ENCODE assay signal across 14 cellular contexts in the genomic region with DNA sequence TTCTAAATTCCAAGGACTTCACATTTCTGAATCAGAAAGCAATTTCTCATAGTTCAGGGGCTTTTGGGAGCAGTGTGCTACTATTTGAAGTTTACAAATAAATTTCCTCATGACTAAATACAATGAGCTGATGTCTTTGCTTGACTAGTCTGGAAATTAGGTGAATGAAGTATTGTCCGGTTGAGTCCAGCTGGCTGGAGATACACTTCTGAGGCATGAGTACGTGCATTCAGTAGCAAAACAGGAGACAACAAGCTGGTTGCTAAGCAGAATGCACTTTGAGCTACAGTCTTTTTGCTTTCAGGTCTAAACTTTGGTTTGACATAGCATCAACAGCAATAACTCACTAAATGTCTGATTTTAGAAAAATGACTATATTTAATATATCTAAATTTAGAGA. TPM values are rescaled to one million over a fixed set of nuclear protein-coding genes. Genes with fewer than 3 reads are reported as not detected.
A peak's percentile ranks its signal among the peaks of the same experiment; 100 is the strongest.
DNase-seq lines count a peak whose midpoint lies in the region; ATAC-seq and TF ChIP-seq lines count a peak whose summit lies in the region.
"Had no signal": no experiment of that assay in that cellular context is flagged by ENCODE, and none has a peak within 500 bp of the region (broad histone marks: within the 10 kb centered on the region; RNA-seq: fewer than 3 reads in every experiment).

No MANE protein-coding gene starts in this region.

- H3K9me3 ChIP-seq in mesodermal cell (ENCODE audit: control insufficient read depth, low read length) (no peaks in the 10 kb centered on the region), ovary (no peaks in the 10 kb centered on the region)

- H3K27me3 ChIP-seq in ovary: no peaks in the 10 kb centered on the region

- TF ChIP-seq POLR2A in ovary (IDR thresholded peaks at IDR 0.05): no peak

- no peaks in the 10 kb centered on the region for H3K9me3 Mint-ChIP-seq in progenitor cell of endocrine pancreas (ENCODE audit: low read depth)
- H3K9me3 Mint-ChIP-seq: activated T-helper 1 cell treated with anti-CD3 and anti-CD28 coated beads, Interleukin-12 subunit alpha, Interleukin-12 subunit beta, Interleukin-2, Interleukin-4 antibody, amounts not matched to agents 30 ng/mL and 10 ng/mL and 1 ng/mL, durations not matched to agents 14 hours and 24 hours and 36 hours; stimulated activated memory B cell treated with anti-CD40 and anti-IgM and Interleukin-4, amounts not matched to agents 10 μg/mL and 1 μg/mL and 100 μg/mL, for 72 hours had no signal

- H3K27me3 Mint-ChIP-seq in progenitor cell of endocrine pancreas: no peaks in the 10 kb centered on the region
- H3K27me3 Mint-ChIP-seq: stimulated activated memory B cell treated with anti-CD40 and anti-IgM and Interleukin-4, amounts not matched to agents 10 μg/mL and 1 μg/mL and 100 μg/mL, for 72 hours had no signal

- whole genome bisulfite sequencing in mesodermal cell (ENCODE audit: insufficient coverage in 2 of 2), 2 experiments: 89 to 96% methylated on average over 2 of the region's 2 CpGs
- WGBS in ovary, 3 donors: 38 to 55% (median 50%) methylated on average over 2 of the region's 2 CpGs

- no peak for TF ChIP-seq EP300 in ovary (IDR thresholded peaks at IDR 0.05)

- H3K4me1 ChIP-seq in mesodermal cell (ENCODE audit: control insufficient read depth, insufficient read depth, low read length, poor library complexity, severe bottlenecking) (no peaks in the 10 kb centered on the region), ovary (ENCODE audit: insufficient read depth) (no peaks in the 10 kb centered on the region)

- no peak overlapping the region for H3K27ac Mint-ChIP-seq in progenitor cell of endocrine pancreas
- H3K27ac Mint-ChIP-seq: activated T-helper 1 cell treated with anti-CD3 and anti-CD28 coated beads, Interleukin-12 subunit alpha, Interleukin-12 subunit beta, Interleukin-2, Interleukin-4 antibody, amounts not matched to agents 30 ng/mL and 10 ng/mL and 1 ng/mL, durations not matched to agents 14 hours and 24 hours and 36 hours; stimulated activated memory B cell treated with anti-CD40 and anti-IgM and Interleukin-4, amounts not matched to agents 10 μg/mL and 1 μg/mL and 100 μg/mL, for 72 hours had no signal

- peaks cover 6% of the 10 kb centered on the region for H3K36me3 Mint-ChIP-seq in progenitor cell of endocrine pancreas (ENCODE audit: insufficient read depth)

- DNase-seq in AG09319 (ENCODE audit: extremely low read depth, low read depth): peak; percentile 11
- DNase-seq in M059J (ENCODE audit: low read depth): peak; percentile 47
- DNase-seq in fibroblast of gingiva (ENCODE audit: low read depth): peak; percentile 31
- DNase-seq in ovary: no peak
- DNase-seq in mucosa of gallbladder (ENCODE audit: low spot score): no peak
- DNase-seq in progenitor cell of endocrine pancreas (ENCODE audit: low spot score, unreplicated experiment): no peak
- DNase-seq: activated CD4-positive, alpha-beta T cell treated with anti-CD3 and anti-CD28 coated beads for 48 hours; NCI-H1436 treated with DMSO at 0.1 percent for 48 hours; stimulated activated CD4-positive, alpha-beta T cell treated with anti-CD3 and anti-CD28 coated beads, Interleukin-2, amount 100 ng/mL, for 24 hours had no signal

- TF ChIP-seq CTCF in AG09319 (IDR thresholded peaks at IDR 0.05; ENCODE audit: low read depth, low read length) (no peak), ovary (IDR thresholded peaks at IDR 0.05) (no peak), progenitor cell of endocrine pancreas (IDR thresholded peaks at IDR 0.05; ENCODE audit: unreplicated experiment) (no peak)

- H3K27ac ChIP-seq in mesodermal cell (ENCODE audit: low read depth, low read length, severe bottlenecking): peak overlapping the region; percentile 25
- H3K27ac ChIP-seq in ovary: no peak overlapping the region
- H3K27ac ChIP-seq: C4-2B had no signal

- no peak overlapping the region for H3K4me3 ChIP-seq in mesodermal cell (ENCODE audit: extremely low read depth, insufficient read depth, low read length, poor library complexity, severe bottlenecking)
- H3K4me3 ChIP-seq in ovary: no peak overlapping the region

- no peak for ATAC-seq in HG03460 (IDR thresholded peaks at IDR 0.05; ENCODE audit: unreplicated experiment)
- ATAC-seq: stimulated activated memory B cell treated with anti-CD40 and anti-IgM and Interleukin-4, amounts not matched to agents 10 μg/mL and 1 μg/mL and 100 μg/mL, for 72 hours had no signal

- intact Hi-C loops in ovary (cut with DNase I): no loop called here

- peaks cover 22% of the 10 kb centered on the region for H3K36me3 ChIP-seq in mesodermal cell (ENCODE audit: control insufficient read depth, insufficient read depth, low read length)
- no peaks in the 10 kb centered on the region for H3K36me3 ChIP-seq in ovary

- no peak overlapping the region for H3K4me3 Mint-ChIP-seq in progenitor cell of endocrine pancreas (ENCODE audit: low read depth)
- H3K4me3 Mint-ChIP-seq: activated T-helper 1 cell treated with anti-CD3 and anti-CD28 coated beads, Interleukin-12 subunit alpha, Interleukin-12 subunit beta, Interleukin-2, Interleukin-4 antibody, amounts not matched to agents 30 ng/mL and 10 ng/mL and 1 ng/mL, durations not matched to agents 14 hours and 24 hours and 36 hours; stimulated activated memory B cell treated with anti-CD40 and anti-IgM and Interleukin-4, amounts not matched to agents 10 μg/mL and 1 μg/mL and 100 μg/mL, for 72 hours had no signal

- no peaks in the 10 kb centered on the region for H3K4me1 Mint-ChIP-seq in progenitor cell of endocrine pancreas (ENCODE audit: low read depth)

RNA-seq across cellular contexts. Expression of gene ZNHIT6, which starts 27.1 kb away (rescaled TPM):
- total RNA-seq in M059J (2014; rRNA removed; shearing (Covaris generic)): 7.0 and 13.8 TPM in 2 replicates
- 13.1 TPM for polyA plus RNA-seq in mesodermal cell (2013, experiment 1 of 2)
- polyA plus RNA-seq in mesodermal cell (2013, experiment 2 of 2): 14.1 TPM
- total RNA-seq in ovary (10 to 100 TPM in 5 of 7 donors, 1 to 10 TPM in 2; 8.8 to 22.9 (median 16.2) TPM), mucosa of gallbladder (10.1 TPM), progenitor cell of endocrine pancreas (17.4 and 18.8 TPM in 2 replicates)
- polyA plus RNA-seq in ovary: 10 to 100 TPM; 12.0 to 22.1 TPM

Comparison
In these comparisons a context has a peak if more than half of its experiments do, and no peak if none do; other contexts are left out.
1. DNase-seq: peak in AG09319 (single experiment), M059J (single experiment) and fibroblast of gingiva (single experiment); none in ovary (0 of 5), mucosa of gallbladder (single experiment) and progenitor cell of endocrine pancreas (single experiment).